8 cellular contexts compared by ENCODE assay signal in the genomic region with DNA sequence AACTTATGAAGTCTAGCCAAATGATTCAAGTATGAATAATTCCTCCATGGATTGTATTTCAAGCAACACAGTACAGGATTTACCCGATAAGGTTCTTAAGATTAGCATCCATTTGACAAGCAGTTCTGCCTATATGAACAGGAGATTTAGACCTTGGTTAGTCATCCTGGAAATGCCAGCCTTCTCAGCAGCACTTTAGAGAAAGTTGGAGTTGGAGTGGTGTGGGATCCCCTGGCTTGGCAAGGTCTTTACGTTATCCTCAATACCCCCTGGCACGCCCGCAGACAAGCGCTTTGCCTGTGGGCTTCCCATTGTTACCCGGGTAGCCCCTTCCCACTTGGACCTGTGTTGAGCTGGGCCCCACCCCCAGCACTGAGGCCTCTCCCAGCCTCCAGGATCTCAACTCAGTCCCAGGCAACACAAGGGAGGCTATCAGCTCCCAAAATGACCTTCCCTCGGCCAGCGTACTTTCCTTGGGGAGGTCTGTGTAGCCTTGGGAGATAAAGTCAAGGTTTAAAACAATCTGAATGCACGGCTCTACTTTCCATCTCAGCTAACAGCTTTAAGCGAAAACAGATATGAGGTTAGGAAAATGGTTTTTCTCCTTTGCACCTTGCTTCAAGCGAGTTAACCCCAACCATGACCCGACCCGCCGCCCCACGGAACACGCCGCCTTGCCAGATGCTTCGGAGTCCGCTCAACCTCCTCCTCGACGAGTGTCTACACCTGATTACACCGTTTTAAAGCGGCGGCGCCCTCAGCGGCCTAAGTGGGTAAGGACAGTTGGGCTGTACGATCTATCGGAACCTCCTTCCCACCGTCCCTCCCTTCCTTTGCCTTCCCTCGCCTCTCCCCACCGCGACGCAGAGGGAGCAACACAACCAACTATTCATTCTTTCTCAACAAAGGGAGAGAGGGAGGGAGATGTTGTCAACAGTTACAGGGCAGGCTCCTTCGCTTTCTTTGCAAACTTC. TPM values are rescaled to one million over a fixed set of nuclear protein-coding genes. Genes with fewer than 3 reads are reported as not detected.
DNase-seq lines count a peak whose midpoint lies in the region; ATAC-seq lines count a peak whose summit lies in the region.

No MANE protein-coding gene starts in this region.

- ATAC-seq in GM21529 (IDR thresholded peaks at IDR 0.05; ENCODE audit: unreplicated experiment) (peak; percentile 76), left colon (peak; percentile 95)

- intact Hi-C loops in left colon (cut with DNase I, micrococcal nuclease) = loop anchor here in 1 of 2 donors (10.0 kb wide), 1 partner anchor 46 kb away; no protein-coding TSS in a partner anchor

- peak; percentile 93 for DNase-seq in GM03348 (ENCODE audit: low spot score)
- DNase-seq in HuH-7 (ENCODE audit: low spot score) = peak; percentile 85
- peak; percentile 13 for DNase-seq in T-helper 22 cell (ENCODE audit: low read depth)
- DNase-seq in dedifferentiated amniotic fluid mesenchymal stem cell (ENCODE audit: extremely low spot score) = peak; percentile 86
- DNase-seq in left colon = peak; percentile 84 to 89
- peak; percentile 5 to 32 for DNase-seq in stimulated activated CD4-positive, alpha-beta T cell treated with anti-CD3 and anti-CD28 coated beads, Interleukin-1b, Interleukin-23, amount 100 ng/mL, for 4 hours (ENCODE audit: low read depth in 2 of 2)
- no peak for DNase-seq in NCI-H345 (lab: John Stamatoyannopoulos, UW)

RNA-seq across cellular contexts. Expression of a gene that starts 1.2 kb away (rescaled TPM):
- 10 to 100 TPM; 64.0 to 79.0 TPM for total RNA-seq in left colon
